In genomic region chr17:27920569-27920968, GRCh38 we compare ENCODE assay signal across 18 cellular contexts.
"Had no signal": no experiment of that assay in that cellular context is flagged by ENCODE, and none has a peak within 500 bp of the region (broad histone marks: within the 10 kb centered on the region; RNA-seq: fewer than 3 reads in every experiment).

No MANE protein-coding gene starts in this region.

- H3K36me3 ChIP-seq: gastroesophageal sphincter, prostate gland, tibial artery, WERI-Rb-1 had no signal

- ATAC-seq: activated T-cell treated with anti-CD3 and anti-CD28 coated beads, Interleukin-2, amount 50 U/mL, for 4 hours; gastroesophageal sphincter; natural killer cell; T-helper 17 cell had no signal

- H3K27ac ChIP-seq: coronary artery, gastroesophageal sphincter, prostate gland, tibial artery, WERI-Rb-1 had no signal

- H3K4me3 ChIP-seq: coronary artery, gastroesophageal sphincter, prostate gland, tibial artery had no signal

- H3K9me3 ChIP-seq: prostate gland, tibial artery had no signal

- H3K4me1 ChIP-seq: gastroesophageal sphincter, prostate gland, tibial artery had no signal

- DNase-seq: activated CD8-positive, alpha-beta memory T cell treated with anti-CD3 and anti-CD28 coated beads for 24 hours; activated CD8-positive, alpha-beta memory T cell treated with anti-CD3 and anti-CD28 coated beads, Interleukin-2, amount 50 U/mL, for 4 hours; activated naive CD4-positive, alpha-beta T cell; activated T-cell treated with anti-CD3 and anti-CD28 coated beads, Interleukin-2, amount 50 U/mL, for 4 hours; cerebellar nuclear complex; head of caudate nucleus; islet precursor cell; mammary epithelial cell; midbrain; natural killer cell; stimulated activated CD4-positive, alpha-beta T cell treated with anti-CD3 and anti-CD28 coated beads, Interleukin-12 subunit alpha, Interleukin-12 subunit beta, amount 100 ng/mL, for 4 hours; stimulated activated CD4-positive, alpha-beta T cell treated with anti-CD3 and anti-CD28 coated beads, Interleukin-4, amount 100 ng/mL, for 4 hours; T-helper 17 cell; tibial artery; WERI-Rb-1 had no signal
